ENCODE assay signal across 8 cellular contexts in genomic region chr5:135208555-135209494, GRCh38.
A peak's percentile ranks its signal among the peaks of the same experiment; 100 is the strongest.
DNase-seq lines count a peak whose midpoint lies in the region; ATAC-seq and TF ChIP-seq lines count a peak whose summit lies in the region.
"Had no signal": no experiment of that assay in that cellular context is flagged by ENCODE, and none has a peak within 500 bp of the region (broad histone marks: within the 10 kb centered on the region; RNA-seq: fewer than 3 reads in every experiment).

No MANE protein-coding gene starts in this region.

- H3K36me3 ChIP-seq in HEK293 (ENCODE audit: control insufficient read depth in 2 of 2, insufficient read depth in 1 of 2, low read length in 2 of 2) (no peaks in the 10 kb centered on the region), skeletal muscle tissue (ENCODE audit: control insufficient read depth in 3 of 3, insufficient read depth in 3 of 3, low read length in 3 of 3) (no peaks in the 10 kb centered on the region)

- H3K27me3 ChIP-seq in skeletal muscle tissue (ENCODE audit: control insufficient read depth in 3 of 3, insufficient read depth in 3 of 3, low read length in 3 of 3): no peaks in the 10 kb centered on the region

- peaks cover 9% of the 10 kb centered on the region for H3K9me3 Mint-ChIP-seq in nephron progenitor cell

- POLR2A ChIA-PET in HEK293 (lab: Yijun Ruan, JAX): no interaction called here

- peaks cover 18% of the 10 kb centered on the region for H3K4me1 Mint-ChIP-seq in nephron progenitor cell
- no peaks in the 10 kb centered on the region for H3K4me1 Mint-ChIP-seq in T-helper 17 cell

- CTCF ChIA-PET in HEK293 (lab: Yijun Ruan, JAX): interaction anchor here (0.7 to 0.8 kb wide), 2 partner anchors 24 to 474 kb away, joined by 3 to 6 read pairs; no protein-coding TSS in a partner anchor

- no peak overlapping the region for H3K9ac ChIP-seq in skeletal muscle tissue (ENCODE audit: low read depth in 1 of 3, low read length in 3 of 3)

- no peak overlapping the region for H3K27ac Mint-ChIP-seq in nephron progenitor cell
- no peak overlapping the region for H3K27ac Mint-ChIP-seq in T-helper 17 cell

- no peaks in the 10 kb centered on the region for H3K9me3 ChIP-seq in HEK293 (ENCODE audit: control insufficient read depth, insufficient read depth, low read depth, low read length)
- H3K9me3 ChIP-seq in skeletal muscle tissue (ENCODE audit: control insufficient read depth in 3 of 3, low read length in 3 of 3): no peaks in the 10 kb centered on the region
- no peaks in the 10 kb centered on the region for H3K9me3 ChIP-seq in T-helper 17 cell (ENCODE audit: control insufficient read depth, low read length, poor library complexity, severe bottlenecking)

- H3K4me3 Mint-ChIP-seq in nephron progenitor cell (no peak overlapping the region), T-helper 17 cell (no peak overlapping the region)

- H3K27me3 Mint-ChIP-seq in nephron progenitor cell (ENCODE audit: low read depth, poor library complexity) (peaks cover 15% of the 10 kb centered on the region), T-helper 17 cell (peaks cover 36% of the 10 kb centered on the region)

- no peak for ATAC-seq in T-helper 17 cell

- peaks cover 4% of the 10 kb centered on the region for H3K36me3 Mint-ChIP-seq in nephron progenitor cell (ENCODE audit: low read depth)
- H3K36me3 Mint-ChIP-seq in T-helper 17 cell (ENCODE audit: low read depth): peaks cover 3% of the 10 kb centered on the region

- H3K27ac ChIP-seq in HEK293 (ENCODE audit: extremely low read depth, low read depth, low read length): no peak overlapping the region; the same call in 1 of the 2 replicates
- H3K27ac ChIP-seq in skeletal muscle tissue (ENCODE audit: low read depth, low read length): peak overlapping the region; percentile 68

- no peak for TF ChIP-seq CTCF in HEK293 (tag by site-specific recombination; IDR thresholded peaks at IDR 0.05)
- TF ChIP-seq CTCF in fibroblast of villous mesenchyme (IDR thresholded peaks at IDR 0.05; ENCODE audit: insufficient read depth, low read depth, low read length): peak; percentile 26
- TF ChIP-seq CTCF in nephron progenitor cell (IDR thresholded peaks at IDR 0.05): no peak

- DNase-seq in RPMI7951 (ENCODE audit: low read depth) (peak; percentile 96), fibroblast of villous mesenchyme (ENCODE audit: low read depth) (peak; percentile 94), nephron progenitor cell (no peak), T-helper 17 cell (no peak), activated T-cell treated with anti-CD3 and anti-CD28 coated beads for 4 hours (no peak)

- H3K4me3 ChIP-seq in HEK293 (ENCODE audit: low read depth, low read length) (no peak overlapping the region), fibroblast of villous mesenchyme (ENCODE audit: low read depth, low read length) (no peak overlapping the region), skeletal muscle tissue (ENCODE audit: low read length in 3 of 3) (peak overlapping the region in 1 of 3 donors; percentile 12)
- H3K4me3 ChIP-seq: skin epidermis had no signal

- H3K4me1 ChIP-seq in HEK293 (ENCODE audit: control insufficient read depth, insufficient read depth, low read length) (no peaks in the 10 kb centered on the region), skeletal muscle tissue (ENCODE audit: control insufficient read depth in 3 of 3, insufficient read depth in 3 of 3, low read length in 3 of 3) (peaks cover 39 to 56% (median 56%) of the 10 kb centered on the region in 3 donors)

TF ChIP-seq in HEK293, 187 proteins besides CTCF, POLR2A, EP300 and RAD21:
- TF ChIP-seq FEZF1 (tag by site-specific recombination; IDR thresholded peaks at IDR 0.05) (peak; percentile 78), GLIS1 (tag by site-specific recombination; IDR thresholded peaks at IDR 0.05) (peak; percentile 96), ZBTB48 (tag by site-specific recombination; IDR thresholded peaks at IDR 0.05) (0 out of 2 replicates have a peak, but pooled peaks have one; percentile 26), GLIS2 (tag by site-specific recombination; IDR thresholded peaks at IDR 0.05) (peak; percentile 46; the same call in 1 of the 2 replicates), ZNF132 (tag by site-specific recombination; IDR thresholded peaks at IDR 0.05; ENCODE audit: borderline replicate concordance) (no peak), GLI2 (tag by site-specific recombination; IDR thresholded peaks at IDR 0.05; ENCODE audit: borderline replicate concordance, low read depth) (no peak), ZIC2 (tag by site-specific recombination; IDR thresholded peaks at IDR 0.05) (peak; percentile 60), YY2 (tag by site-specific recombination; IDR thresholded peaks at IDR 0.05) (no peak), ZEB2 (tag by site-specific recombination; IDR thresholded peaks at IDR 0.05) (0 out of 2 replicates have a peak, but pooled peaks have one; percentile 19), ZNF112 (tag by site-specific recombination; IDR thresholded peaks at IDR 0.05) (no peak)
- TF ChIP-seq, protein P1, sequence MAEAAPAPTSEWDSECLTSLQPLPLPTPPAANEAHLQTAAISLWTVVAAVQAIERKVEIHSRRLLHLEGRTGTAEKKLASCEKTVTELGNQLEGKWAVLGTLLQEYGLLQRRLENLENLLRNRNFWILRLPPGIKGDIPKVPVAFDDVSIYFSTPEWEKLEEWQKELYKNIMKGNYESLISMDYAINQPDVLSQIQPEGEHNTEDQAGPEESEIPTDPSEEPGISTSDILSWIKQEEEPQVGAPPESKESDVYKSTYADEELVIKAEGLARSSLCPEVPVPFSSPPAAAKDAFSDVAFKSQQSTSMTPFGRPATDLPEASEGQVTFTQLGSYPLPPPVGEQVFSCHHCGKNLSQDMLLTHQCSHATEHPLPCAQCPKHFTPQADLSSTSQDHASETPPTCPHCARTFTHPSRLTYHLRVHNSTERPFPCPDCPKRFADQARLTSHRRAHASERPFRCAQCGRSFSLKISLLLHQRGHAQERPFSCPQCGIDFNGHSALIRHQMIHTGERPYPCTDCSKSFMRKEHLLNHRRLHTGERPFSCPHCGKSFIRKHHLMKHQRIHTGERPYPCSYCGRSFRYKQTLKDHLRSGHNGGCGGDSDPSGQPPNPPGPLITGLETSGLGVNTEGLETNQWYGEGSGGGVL (tag by site-specific recombination; IDR thresholded peaks at IDR 0.05): 0 out of 2 replicates have a peak, but pooled peaks have one; percentile 9
TF ChIP-seq in HEK293: peak in this region for 7.

Comparison
In these comparisons a context has a peak if more than half of its experiments do, and no peak if none do; other contexts are left out.
1. DNase-seq: peak in RPMI7951 (single experiment) and fibroblast of villous mesenchyme (single experiment); none in nephron progenitor cell (single experiment), T-helper 17 cell (0 of 3) and activated T-cell treated with anti-CD3 and anti-CD28 coated beads for 4 hours (single experiment).